12 cellular contexts compared by ENCODE assay signal in genomic region chr7:48426966-48427555, GRCh38.
DNase-seq lines count a peak whose midpoint lies in the region; ATAC-seq lines count a peak whose summit lies in the region.
"Had no signal": no experiment of that assay in that cellular context is flagged by ENCODE, and none has a peak within 500 bp of the region (broad histone marks: within the 10 kb centered on the region; RNA-seq: fewer than 3 reads in every experiment).

No MANE protein-coding gene starts in this region.

- no peak overlapping the region for H2AK5ac ChIP-seq in mesendoderm (ENCODE audit: low read length)

- no peak overlapping the region for H3K56ac ChIP-seq in mesendoderm (ENCODE audit: low read length)

- no peaks in the 10 kb centered on the region for H3K79me1 ChIP-seq in mesendoderm (ENCODE audit: low read length)

- H4K5ac ChIP-seq in mesendoderm (ENCODE audit: low read length): no peak overlapping the region

- H2BK120ac ChIP-seq in mesendoderm (ENCODE audit: low read depth, low read length): no peak overlapping the region

- no peaks in the 10 kb centered on the region for H3K27me3 ChIP-seq in mesendoderm (ENCODE audit: insufficient read depth, low read length, poor library complexity)
- H3K27me3 ChIP-seq: adrenal gland had no signal

- no peak overlapping the region for H3K4ac ChIP-seq in mesendoderm (ENCODE audit: low read depth, low read length)

- H3K4me1 ChIP-seq in mesendoderm (ENCODE audit: control insufficient read depth, low read depth, low read length): no peaks in the 10 kb centered on the region
- H3K4me1 ChIP-seq: adrenal gland had no signal

- no peak overlapping the region for H2BK15ac ChIP-seq in mesendoderm (replicated peaks; ENCODE audit: low read depth)

- no peaks in the 10 kb centered on the region for H3K36me3 ChIP-seq in mesendoderm (ENCODE audit: control insufficient read depth, insufficient read depth, low read length)
- H3K36me3 ChIP-seq: adrenal gland had no signal

- H3K4me2 ChIP-seq in mesendoderm (ENCODE audit: low read length): no peak overlapping the region

- no peak overlapping the region for H4K8ac ChIP-seq in mesendoderm (ENCODE audit: low read depth, low read length)

- DNase-seq in EL (peak; percentile 71), NCI-H2196 (lab: John Stamatoyannopoulos, UW; ENCODE audit: unreplicated experiment) (peak; percentile 16), amniotic epithelial cell (ENCODE audit: low read depth) (peak; percentile 2), mesendoderm (peak; percentile 65), D341Med (ENCODE audit: low spot score) (no peak)
- DNase-seq: adrenal gland; NCI-H446 treated with DMSO at 0.1 percent for 48 hours; stimulated activated CD4-positive, alpha-beta T cell treated with anti-CD3 and anti-CD28 coated beads, Interleukin-4, amount 100 ng/mL, for 24 hours; T-cell had no signal

- H3K4me3 ChIP-seq in mesendoderm (ENCODE audit: low read length): no peak overlapping the region
- H3K4me3 ChIP-seq: adrenal gland had no signal

- no peak overlapping the region for H3K27ac ChIP-seq in mesendoderm (ENCODE audit: low read depth, low read length)
- H3K27ac ChIP-seq: adrenal gland had no signal

- WGBS in mesendoderm (ENCODE audit: extremely low coverage, insufficient coverage, low lambda C conversion rate): no CpG with 5 or more reads among the region's 5 CpGs

- no peak overlapping the region for H3K23ac ChIP-seq in mesendoderm (ENCODE audit: low read length)

- no peak overlapping the region for H3K18ac ChIP-seq in mesendoderm (ENCODE audit: low read length)

- ATAC-seq in GM18873 (IDR thresholded peaks at IDR 0.05; ENCODE audit: low FRiP score, unreplicated experiment) (no peak), HG02678 (IDR thresholded peaks at IDR 0.05; ENCODE audit: unreplicated experiment) (no peak), HG03280 (IDR thresholded peaks at IDR 0.05; ENCODE audit: unreplicated experiment) (no peak)
- ATAC-seq: T-cell had no signal

- no peak overlapping the region for H2BK5ac ChIP-seq in mesendoderm (ENCODE audit: low read length)

- no peak overlapping the region for H3K9ac ChIP-seq in mesendoderm (ENCODE audit: low read length)

- H3K79me2 ChIP-seq in mesendoderm (ENCODE audit: control insufficient read depth, insufficient read depth, low read length): no peaks in the 10 kb centered on the region
